Comparison of ENCODE assay signal across 9 cellular contexts in genomic region chr12:111404362-111405148, GRCh38. TPM values are rescaled to one million over a fixed set of nuclear protein-coding genes. Genes with fewer than 3 reads are reported as not detected.
DNase-seq lines count a peak whose midpoint lies in the region; ATAC-seq, FAIRE-seq and TF ChIP-seq lines count a peak whose summit lies in the region.
"Had no signal": no experiment of that assay in that cellular context is flagged by ENCODE, and none has a peak within 500 bp of the region (broad histone marks: within the 10 kb centered on the region; RNA-seq: fewer than 3 reads in every experiment).

No MANE protein-coding gene starts in this region.

- H3K36me3 Mint-ChIP-seq in glutamatergic neuron (ENCODE audit: unreplicated experiment) = no peaks in the 10 kb centered on the region

- intact Hi-C loops in gastrocnemius medialis (cut with DNase I; ENCODE audit: low total_unique reads) = loop anchor here (2.0 to 5.0 kb wide), 3 partner anchors 36 to 283 kb away; partner anchors contain the start of genes ACAD10, BRAP and PHETA1

- in situ Hi-C loops in gastrocnemius medialis (cut with MboI; ENCODE audit: low sequenced_read_pairs in 4 of 4) = no loop called here

- H3K27ac Mint-ChIP-seq in glutamatergic neuron (ENCODE audit: unreplicated experiment) = peak overlapping the region; percentile 85

- TF ChIP-seq POLR2A in gastrocnemius medialis (IDR thresholded peaks at IDR 0.05) = no peak

- peaks cover 33% of the 10 kb centered on the region for H4K20me1 ChIP-seq in Loucy (ENCODE audit: insufficient read depth, low read length, poor library complexity, severe bottlenecking)

- peak overlapping the region; percentile 68 for H3K9ac ChIP-seq in Loucy (ENCODE audit: low read depth, low read length, poor library complexity, severe bottlenecking)

- peak overlapping the region; percentile 97 for H3K4me3 ChIP-seq in Loucy (ENCODE audit: low read length, poor library complexity, severe bottlenecking)
- peak overlapping the region; percentile 64 to 78 (median 68) for H3K4me3 ChIP-seq in gastrocnemius medialis

- no peaks in the 10 kb centered on the region for H3F3A ChIP-seq in Loucy (ENCODE audit: low read depth)

- H3K36me3 ChIP-seq in Loucy (ENCODE audit: insufficient read depth, low read length) = no peaks in the 10 kb centered on the region
- no peaks in the 10 kb centered on the region for H3K36me3 ChIP-seq in gastrocnemius medialis

- H3K27me3 Mint-ChIP-seq in glutamatergic neuron (ENCODE audit: unreplicated experiment) = peaks cover 5% of the 10 kb centered on the region

- TF ChIP-seq CTCF in Loucy (conservative IDR thresholded peaks at IDR 0.05; ENCODE audit: low read length) = no peak
- TF ChIP-seq CTCF in glutamatergic neuron (IDR thresholded peaks at IDR 0.05; ENCODE audit: partially characterized antibody, unreplicated experiment) = no peak
- TF ChIP-seq CTCF in gastrocnemius medialis (IDR thresholded peaks at IDR 0.05 in 4 of 5, conservative IDR thresholded peaks at IDR 0.05 in 1 of 5) = no peak
- TF ChIP-seq CTCF in D721Med (IDR thresholded peaks at IDR 0.05; ENCODE audit: insufficient read depth, missing control alignments) = no peak

- H3K4me1 Mint-ChIP-seq in glutamatergic neuron (ENCODE audit: low read depth, unreplicated experiment) = peaks cover 8% of the 10 kb centered on the region

- peaks cover 36% of the 10 kb centered on the region for H3K79me2 ChIP-seq in Loucy (ENCODE audit: insufficient read depth, low read length)

- no peaks in the 10 kb centered on the region for H3K9me2 ChIP-seq in Loucy (replicated peaks; ENCODE audit: low read depth, low read length)

- peak overlapping the region; percentile 80 for H3K4me3 Mint-ChIP-seq in glutamatergic neuron (ENCODE audit: unreplicated experiment)

- no peak for FAIRE-seq in D721Med (lab: Jason Lieb, UNC)

- ATAC-seq in gastrocnemius medialis = no peak

- H3K4me1 ChIP-seq in Loucy (ENCODE audit: insufficient read depth, low read length, poor library complexity, severe bottlenecking) (peaks cover 38% of the 10 kb centered on the region), gastrocnemius medialis (peaks cover 35 to 44% of the 10 kb centered on the region in 2 donors)

- peak overlapping the region; percentile 77 for H3K4me2 ChIP-seq in Loucy (ENCODE audit: low read depth, low read length, poor library complexity, severe bottlenecking)

- H3K27ac ChIP-seq in gastrocnemius medialis = peak overlapping the region; percentile 54 to 83 (median 83)
- H3K27ac ChIP-seq: C4-2B had no signal

- H2AFZ ChIP-seq in Loucy (ENCODE audit: low read length) = peak overlapping the region; percentile 65; the same call in 1 of the 2 replicates

- DNase-seq in NCI-H2227 (lab: John Stamatoyannopoulos, UW; ENCODE audit: unreplicated experiment) (peak; percentile 33), NCI-H2227 treated with DMSO at 0.1 percent for 48 hours (lab: John Stamatoyannopoulos, UW) (no peak), activated T-cell treated with anti-CD3 and anti-CD28 coated beads for 4 hours (peak; percentile 86), glutamatergic neuron (no peak), gastrocnemius medialis (peak in 1 of 2 donors; percentile 23), D721Med (ENCODE audit: insufficient read length, low spot score) (no peak), HT-29 (ENCODE audit: low spot score) (no peak)

- H3K9me3 ChIP-seq in Loucy (ENCODE audit: insufficient read depth, low read depth, low read length) (no peaks in the 10 kb centered on the region), gastrocnemius medialis (no peaks in the 10 kb centered on the region)

- H3K27me3 ChIP-seq in Loucy (ENCODE audit: insufficient read depth, low read length, poor library complexity, severe bottlenecking) (peaks cover 9% of the 10 kb centered on the region), gastrocnemius medialis (no peaks in the 10 kb centered on the region)

- peaks cover 7% of the 10 kb centered on the region for H3K9me3 Mint-ChIP-seq in glutamatergic neuron (ENCODE audit: unreplicated experiment)

RNA-seq across cellular contexts. Expression of gene SH2B3, which starts 1.2 kb away (rescaled TPM):
- total RNA-seq in glutamatergic neuron (ENCODE audit: unreplicated experiment) (18.1 TPM), gastrocnemius medialis (10 to 100 TPM; 10.4 to 20.0 (median 15.5) TPM)
- 1.7 and 2.4 TPM in 2 replicates for total RNA-seq in HT-29 (2014; rRNA removed; shearing (Covaris generic))

RNA-seq across cellular contexts. Expression of gene PHETA1, which starts 35.7 kb away (rescaled TPM):
- total RNA-seq in glutamatergic neuron (ENCODE audit: unreplicated experiment) = 33.2 TPM
- 10 to 100 TPM in 3 of 4 donors, 1 to 10 TPM in 1; 8.7 to 16.7 (median 14.5) TPM for total RNA-seq in gastrocnemius medialis
- total RNA-seq in HT-29 (2014; rRNA removed; shearing (Covaris generic)) = 9.3 and 9.9 TPM in 2 replicates

Comparison
In these comparisons a context has a peak if more than half of its experiments do, and no peak if none do; other contexts are left out.
1. DNase-seq: peak in NCI-H2227 (single experiment) and activated T-cell treated with anti-CD3 and anti-CD28 coated beads for 4 hours (single experiment); none in NCI-H2227 treated with DMSO at 0.1 percent for 48 hours (single experiment), glutamatergic neuron (single experiment), D721Med (single experiment) and HT-29 (single experiment).